In the genomic region with DNA sequence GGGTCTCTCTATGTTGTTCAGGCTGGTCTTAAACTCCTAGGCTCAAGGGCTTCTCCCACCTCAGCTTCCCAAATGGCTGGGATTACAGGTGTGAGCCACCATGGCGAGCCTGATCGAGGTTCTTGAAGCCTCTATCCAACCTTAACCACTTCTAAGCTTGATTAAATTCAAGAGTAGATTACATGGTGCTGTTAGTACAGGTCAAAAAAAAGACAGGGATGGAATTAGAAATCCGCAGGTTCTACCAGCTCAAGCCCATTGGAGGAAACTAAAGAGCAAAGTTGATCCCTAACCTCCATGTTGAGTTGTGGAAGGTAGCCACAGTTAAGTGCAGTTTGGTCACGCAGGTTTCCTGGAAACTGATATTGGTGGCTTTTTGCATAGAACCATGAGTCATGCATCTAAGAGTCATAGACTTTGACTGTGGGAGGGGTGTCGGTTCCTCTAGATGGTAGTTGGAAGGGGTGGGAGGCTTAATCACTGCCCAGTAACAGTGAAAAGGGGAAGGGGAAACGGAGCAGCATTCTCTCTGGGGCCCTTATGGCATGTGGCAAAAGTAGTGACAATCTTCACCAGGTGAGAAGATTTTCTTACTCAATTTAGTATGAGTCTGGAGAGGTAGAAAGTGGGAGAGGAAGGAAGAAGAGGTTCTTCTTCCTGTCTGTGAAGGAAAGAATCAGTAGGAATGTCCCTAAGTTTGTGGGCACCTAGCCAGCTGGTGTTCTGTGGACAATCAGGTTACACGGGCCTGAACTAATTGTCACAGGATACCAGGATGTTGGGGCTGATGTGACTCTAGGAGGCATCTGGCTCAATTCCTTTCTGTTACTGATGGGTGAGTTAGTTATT, we compare ENCODE assay signal across 10 cellular contexts. TPM values are rescaled to one million over a fixed set of nuclear protein-coding genes. Genes with fewer than 3 reads are reported as not detected.
DNase-seq lines count a peak whose midpoint lies in the region; ATAC-seq, FAIRE-seq and TF ChIP-seq lines count a peak whose summit lies in the region.
"Had no signal": no experiment of that assay in that cellular context is flagged by ENCODE, and none has a peak within 500 bp of the region (broad histone marks: within the 10 kb centered on the region; RNA-seq: fewer than 3 reads in every experiment).

No MANE protein-coding gene starts in this region.

- H4K20me1 ChIP-seq in HepG2 (ENCODE audit: insufficient read depth, low read length) = no peaks in the 10 kb centered on the region

- no peak for DNase-seq in right lobe of liver
- no peak for DNase-seq in HepG2 (ENCODE audit: low spot score)
- peak; percentile 71 to 72 for DNase-seq in activated CD4-positive, alpha-beta T cell treated with anti-CD3 and anti-CD28 coated beads for 4 hours
- DNase-seq in ovary = no peak
- no peak for DNase-seq in SHP77 (lab: John Stamatoyannopoulos, UW)
- no peak for DNase-seq in ureter (ENCODE audit: low spot score)

- no peak overlapping the region for H2AFZ ChIP-seq in HepG2 (ENCODE audit: low read length)
- H2AFZ ChIP-seq: parathyroid adenoma had no signal

- TF ChIP-seq RAD21 in HepG2 (CRISPR knock-in tag; IDR thresholded peaks at IDR 0.05) = no peak

- H3K27me3 ChIP-seq in right lobe of liver (no peaks in the 10 kb centered on the region), HepG2 (ENCODE audit: control insufficient read depth in 1 of 2, insufficient read depth in 2 of 2, low read length in 2 of 2) (no peaks in the 10 kb centered on the region), muscle layer of duodenum (ENCODE audit: low read depth, low read length) (no peaks in the 10 kb centered on the region), ovary (no peaks in the 10 kb centered on the region)

- POLR2A ChIA-PET in HepG2 (lab: Yijun Ruan, JAX) = no interaction called here

- no peaks in the 10 kb centered on the region for H3K36me3 ChIP-seq in right lobe of liver
- no peaks in the 10 kb centered on the region for H3K36me3 ChIP-seq in HepG2 (replicated peaks in 1 of 2; ENCODE audit: control insufficient read depth in 1 of 2, insufficient read depth in 2 of 2, low read length in 2 of 2)
- no peaks in the 10 kb centered on the region for H3K36me3 ChIP-seq in muscle layer of duodenum (ENCODE audit: control insufficient read depth in 1 of 2, insufficient read depth in 2 of 2, low read length in 2 of 2)
- no peaks in the 10 kb centered on the region for H3K36me3 ChIP-seq in ovary

- TF ChIP-seq EP300 in HepG2 (IDR thresholded peaks at IDR 0.05; ENCODE audit: low read depth in 2 of 2, low read length in 2 of 2) = no peak
- no peak for TF ChIP-seq EP300 in HepG2 (CRISPR knock-in tag; IDR thresholded peaks at IDR 0.05; ENCODE audit: borderline replicate concordance)
- no peak for TF ChIP-seq EP300 in ovary (IDR thresholded peaks at IDR 0.05)

- H3K9ac ChIP-seq in HepG2 (ENCODE audit: insufficient read depth, low read depth, low read length) = no peak overlapping the region
- H3K9ac ChIP-seq: parathyroid adenoma had no signal

- ATAC-seq in right lobe of liver (peak; percentile 51 to 77 (median 66)), HepG2 (no peak), HG03460 (IDR thresholded peaks at IDR 0.05; ENCODE audit: unreplicated experiment) (peak; percentile 63)

- H3K27ac ChIP-seq in right lobe of liver (no peak overlapping the region), HepG2 (ENCODE audit: extremely low read length, insufficient read depth, low read length) (no peak overlapping the region), muscle layer of duodenum (ENCODE audit: low read length) (peak overlapping the region; percentile 17), ovary (no peak overlapping the region)
- H3K27ac ChIP-seq: C4-2B, parathyroid adenoma had no signal

- H3K79me2 ChIP-seq in HepG2 (ENCODE audit: insufficient read depth, low read length) = no peaks in the 10 kb centered on the region
- H3K79me2 ChIP-seq: parathyroid adenoma had no signal

- H3K9me3 ChIP-seq in right lobe of liver (no peaks in the 10 kb centered on the region), HepG2 (ENCODE audit: low read length) (no peaks in the 10 kb centered on the region), muscle layer of duodenum (ENCODE audit: control insufficient read depth in 1 of 2, low read length in 2 of 2) (no peaks in the 10 kb centered on the region), ovary (no peaks in the 10 kb centered on the region)

- 26% methylated on average over 7 of the region's 7 CpGs for WGBS in right lobe of liver (ENCODE audit: insufficient coverage, low coverage, low lambda C conversion rate, missing lambda C conversion rate)
- WGBS in HepG2 (ENCODE audit: low lambda C conversion rate) = 4% methylated on average over 7 of the region's 7 CpGs
- 39 to 52% (median 49%) methylated on average over 7 of the region's 7 CpGs for WGBS in ovary, 3 donors

- no peak overlapping the region for H3K4me3 ChIP-seq in right lobe of liver
- no peak overlapping the region for H3K4me3 ChIP-seq in HepG2 (replicated peaks in 1 of 3; ENCODE audit: insufficient read depth in 1 of 3, low read depth in 2 of 3, low read length in 3 of 3)
- no peak overlapping the region for H3K4me3 ChIP-seq in muscle layer of duodenum (ENCODE audit: low read depth in 1 of 2, low read length in 2 of 2)
- H3K4me3 ChIP-seq in ovary = no peak overlapping the region

- no peak overlapping the region for H3K4me2 ChIP-seq in HepG2 (ENCODE audit: low read depth, low read length)

- in situ Hi-C loops in HepG2 (cut with HindIII; ENCODE audit: extremely low pct_ligation_motif_present, low pct_unique_long_range_greater_than_20kb) = no loop called here

- no peak for TF ChIP-seq CTCF in right lobe of liver (IDR thresholded peaks at IDR 0.05)
- TF ChIP-seq CTCF in HepG2 (CRISPR knock-in tag; IDR thresholded peaks at IDR 0.05) = no peak
- no peak for TF ChIP-seq CTCF in ovary (IDR thresholded peaks at IDR 0.05)

- H3K4me1 ChIP-seq in right lobe of liver = no peaks in the 10 kb centered on the region
- H3K4me1 ChIP-seq in HepG2 (ENCODE audit: insufficient read depth, low read length) = no peaks in the 10 kb centered on the region
- no peaks in the 10 kb centered on the region for H3K4me1 ChIP-seq in muscle layer of duodenum (ENCODE audit: control insufficient read depth in 1 of 2, insufficient read depth in 2 of 2, low read length in 2 of 2)
- H3K4me1 ChIP-seq in ovary (ENCODE audit: insufficient read depth) = no peaks in the 10 kb centered on the region
- H3K4me1 ChIP-seq: parathyroid adenoma had no signal

- TF ChIP-seq POLR2A in right lobe of liver (IDR thresholded peaks at IDR 0.05) (no peak), HepG2 (IDR thresholded peaks at IDR 0.05; ENCODE audit: insufficient read depth in 1 of 2, low read depth in 2 of 2, low read length in 2 of 2) (no peak), ovary (IDR thresholded peaks at IDR 0.05) (no peak)

- intact Hi-C loops in right lobe of liver (cut with DNase I) = no loop called here
- intact Hi-C loops in HepG2 (cut with micrococcal nuclease; ENCODE audit: unreplicated experiment) = no loop called here
- intact Hi-C loops in ovary (cut with DNase I) = no loop called here

- CTCF ChIA-PET in HepG2 (lab: Yijun Ruan, JAX; ENCODE audit: low intra/inter-chr PET ratio, low total read pairs) = no interaction called here

- no peak for FAIRE-seq in HepG2 (lab: Jason Lieb, UNC)

- no TSS peak for BruUV-seq in HepG2 (replicated peaks; lab: Mats Ljungman, UMichigan)

RNA-seq across cellular contexts. Expression of gene CD53, which starts 7.0 kb away (rescaled TPM):
- total RNA-seq in right lobe of liver (10 to 100 TPM in 4 of 6 experiments, 1 to 10 TPM in 2; 7.8 to 26.6 (median 11.9) TPM), HepG2 (2016; rRNA removed; fragmentation: Illumina TruSeq; extraction: Trizol) (not detected in 2 replicates), ovary (10 to 100 TPM in 3 of 7 donors, 1 to 10 TPM in 4; 6.3 to 23.5 (median 8.0) TPM), ureter (20.9 TPM)
- total RNA-seq in HepG2 (2016; cell fraction: cytosol; rRNA removed; fragmentation: Illumina TruSeq; extraction: Trizol; ENCODE audit: low read depth) = not detected in 2 replicates
- total RNA-seq in HepG2 (2016; cell fraction: insoluble cytoplasmic fraction; rRNA removed; fragmentation: Illumina TruSeq; extraction: Trizol) = not detected in 2 replicates
- not detected in 2 replicates for total RNA-seq in HepG2 (2016; cell fraction: membrane; rRNA removed; fragmentation: Illumina TruSeq; extraction: Trizol)
- not detected in 2 replicates for total RNA-seq in HepG2 (2016; cell fraction: nucleus; rRNA removed; fragmentation: Illumina TruSeq; extraction: Trizol)
- polyA plus RNA-seq in HepG2 (2011; rRNA removed) (not detected in 2 replicates), ovary (10 to 100 TPM in 1 of 2 donors, 1 to 10 TPM in 1; 7.4 to 57.1 TPM)
- polyA plus RNA-seq in HepG2 (2011; cell fraction: cytosol; rRNA removed) = 0.08 TPM in 1 of 2 replicates, not detected in the other
- 0.16 and 0.17 TPM in 2 replicates for polyA plus RNA-seq in HepG2 (2011; cell fraction: nucleus; rRNA removed)
- not detected in 2 replicates for polyA plus RNA-seq in HepG2 (2012)
- not detected in 2 replicates for polyA plus RNA-seq in HepG2 (2016; cell fraction: cytosol; fragmentation: Illumina TruSeq; extraction: Trizol; ENCODE audit: low read depth)
- polyA plus RNA-seq in HepG2 (2016; cell fraction: insoluble cytoplasmic fraction; fragmentation: Illumina TruSeq; extraction: Trizol; ENCODE audit: low read depth) = not detected in 2 replicates
- polyA plus RNA-seq in HepG2 (2016; cell fraction: membrane; fragmentation: Illumina TruSeq; extraction: Trizol; ENCODE audit: low read depth) = not detected in 2 replicates
- not detected in 2 replicates for polyA plus RNA-seq in HepG2 (2016; cell fraction: nucleus; fragmentation: Illumina TruSeq; extraction: Trizol; ENCODE audit: insufficient read depth, low read depth)
- 0.48 and 1.0 TPM in 2 replicates for polyA minus RNA-seq in HepG2 (2011; rRNA and poly(A)+ RNA removed; ENCODE audit: low replicate concordance)
- not detected in 2 replicates for polyA minus RNA-seq in HepG2 (2011; cell fraction: cytosol; rRNA and poly(A)+ RNA removed)
- not detected in 2 replicates for polyA minus RNA-seq in HepG2 (2011; cell fraction: nucleus; rRNA and poly(A)+ RNA removed)

Comparison
In these comparisons a context has a peak if more than half of its experiments do, and no peak if none do; other contexts are left out.
1. DNase-seq: peak in activated CD4-positive, alpha-beta T cell treated with anti-CD3 and anti-CD28 coated beads for 4 hours (2 of 2); none in right lobe of liver (0 of 3), HepG2 (single experiment), ovary (0 of 5), SHP77 (0 of 2) and ureter (single experiment).